Comparison of ENCODE assay signal across 9 cellular contexts in genomic region chr6:53008192-53008687, GRCh38. TPM values are rescaled to one million over a fixed set of nuclear protein-coding genes. Genes with fewer than 3 reads are reported as not detected.
DNase-seq lines count a peak whose midpoint lies in the region; ATAC-seq and TF ChIP-seq lines count a peak whose summit lies in the region.
"Not testable (repeated sequence)": the region's sequence is repeated elsewhere in the genome, so short reads cannot be mapped to it uniquely, and the experiment has no call there.
"Had no signal": no experiment of that assay in that cellular context is flagged by ENCODE, and none has a peak within 500 bp of the region (broad histone marks: within the 10 kb centered on the region; RNA-seq: fewer than 3 reads in every experiment).

No MANE protein-coding gene starts in this region.

- H3K9me3 Mint-ChIP-seq in endothelial cell (ENCODE audit: unreplicated experiment); nephron progenitor cell: not testable (repeated sequence)

- not testable (repeated sequence) for H3K4me1 Mint-ChIP-seq in endothelial cell (ENCODE audit: unreplicated experiment)
- peaks cover 31% of the 10 kb centered on the region for H3K4me1 Mint-ChIP-seq in nephron progenitor cell

- not testable (repeated sequence) for H3K27me3 ChIP-seq in left lung; lower lobe of right lung (ENCODE audit: low read depth); lung (ENCODE audit: control insufficient read depth, insufficient read depth); upper lobe of right lung

- WGBS in lung, 2 donors, result 72 to 90% methylated on average over 4 of the region's 4 CpGs

- not testable (repeated sequence) for H3K4me1 ChIP-seq in left lung; lower lobe of right lung; lung (ENCODE audit: control insufficient read depth in 2 of 2, insufficient read depth in 2 of 2, low read length in 2 of 2); upper lobe of right lung

- TF ChIP-seq CTCF in VCaP (conservative IDR thresholded peaks at IDR 0.05); endothelial cell (IDR thresholded peaks at IDR 0.05; ENCODE audit: unreplicated experiment); left lung (IDR thresholded peaks at IDR 0.05); lower lobe of right lung (IDR thresholded peaks at IDR 0.05); lung (IDR thresholded peaks at IDR 0.05; ENCODE audit: control extremely low read depth, extremely low read depth); nephron progenitor cell (IDR thresholded peaks at IDR 0.05); upper lobe of right lung (IDR thresholded peaks at IDR 0.05): not testable (repeated sequence)

- peaks cover 44% of the 10 kb centered on the region for H3K36me3 Mint-ChIP-seq in endothelial cell (ENCODE audit: low read depth, unreplicated experiment)
- H3K36me3 Mint-ChIP-seq in nephron progenitor cell (ENCODE audit: low read depth), result peaks cover 78% of the 10 kb centered on the region

- not testable (repeated sequence) for H3K27ac Mint-ChIP-seq in endothelial cell (ENCODE audit: unreplicated experiment)
- peak overlapping the region; percentile 74 for H3K27ac Mint-ChIP-seq in nephron progenitor cell

- H3K4me3 Mint-ChIP-seq in endothelial cell (ENCODE audit: unreplicated experiment), result peak overlapping the region; percentile 16
- H3K4me3 Mint-ChIP-seq in nephron progenitor cell, result not testable (repeated sequence)

- H3K36me3 ChIP-seq in left lung (peaks cover 0 to 92% of the 10 kb centered on the region in 2 donors), lower lobe of right lung (peaks cover 97% of the 10 kb centered on the region), lung (ENCODE audit: control insufficient read depth in 2 of 2, insufficient read depth in 2 of 2, low read length in 2 of 2) (peaks cover 34 to 36% of the 10 kb centered on the region in 2 donors), upper lobe of right lung (peaks cover 96% of the 10 kb centered on the region)

- not testable (repeated sequence) for H3K4me3 ChIP-seq in left lung, lower lobe of right lung, lung, upper lobe of right lung

- H3K27ac ChIP-seq in VCaP, result peak overlapping the region; percentile 18; the same call in 1 of the 2 replicates
- not testable (repeated sequence) for H3K27ac ChIP-seq in left lung; lower lobe of right lung; lung (ENCODE audit: low read depth in 1 of 2, low read length in 1 of 2); upper lobe of right lung

- H3K27me3 Mint-ChIP-seq in endothelial cell (ENCODE audit: unreplicated experiment); nephron progenitor cell (ENCODE audit: low read depth, poor library complexity): not testable (repeated sequence)

- ATAC-seq in left lung (peak; percentile 61), lower lobe of right lung (peak; percentile 41 to 72), upper lobe of right lung (peak; percentile 62)
- not testable (repeated sequence) for ATAC-seq in lung (ENCODE audit: insufficient read depth, low FRiP score)

- H3K9me3 ChIP-seq in left lung; lower lobe of right lung; lung (ENCODE audit: control insufficient read depth in 2 of 2, insufficient read depth in 1 of 2, low read length in 1 of 2); upper lobe of right lung: not testable (repeated sequence)

- intact Hi-C loops in left lung (cut with DNase I); lower lobe of right lung (cut with DNase I); upper lobe of right lung (cut with DNase I): not testable (repeated sequence)

- DNase-seq in NCI-H2029 (lab: John Stamatoyannopoulos, UW) (peak; percentile 13), lower lobe of right lung (peak; percentile 54), lung (ENCODE audit: low spot score) (peak; percentile 36), upper lobe of right lung (peak; percentile 73)
- not testable (repeated sequence) for DNase-seq in endothelial cell (ENCODE audit: low spot score); left lung; nephron progenitor cell

RNA-seq across cellular contexts. Expression of gene GSTA4, which starts 13.2 kb away (rescaled TPM):
- total RNA-seq in endothelial cell (ENCODE audit: unreplicated experiment) (16.2 TPM), left lung (10 to 100 TPM; 49.1 to 63.0 TPM), lower lobe of right lung (63.4 TPM), lung (100 to 1,000 TPM in 1 of 2 donors, 10 to 100 TPM in 1; 63.9 to 115 TPM), upper lobe of right lung (72.4 TPM)
- 100 to 1,000 TPM in 1 of 2 donors, 10 to 100 TPM in 1; 46.0 to 115 TPM for polyA plus RNA-seq in lung
- total RNA-seq: CD4-positive, alpha-beta memory T cell had no signal

RNA-seq across cellular contexts. Expression of gene CILK1, which starts 53.4 kb away (rescaled TPM):
- total RNA-seq in endothelial cell (ENCODE audit: unreplicated experiment) (17.5 TPM), left lung (10 to 100 TPM; 12.3 to 13.7 TPM), lower lobe of right lung (16.0 TPM), lung (10 to 100 TPM; 12.0 to 27.4 TPM), upper lobe of right lung (14.4 TPM)
- polyA plus RNA-seq in lung, result 1 to 10 TPM; 4.1 to 6.1 TPM

RNA-seq across cellular contexts. Expression of gene FBXO9, which starts 57.0 kb away (rescaled TPM):
- total RNA-seq in endothelial cell (ENCODE audit: unreplicated experiment) (61.5 TPM), left lung (100 to 1,000 TPM in 1 of 2 donors, 10 to 100 TPM in 1; 77.6 to 111 TPM), lower lobe of right lung (112 TPM), lung (100 to 1,000 TPM in 1 of 2 donors, 10 to 100 TPM in 1; 77.9 to 117 TPM), upper lobe of right lung (101 TPM)
- polyA plus RNA-seq in lung, result 10 to 100 TPM; 26.0 to 63.5 TPM
